In the genomic region with DNA sequence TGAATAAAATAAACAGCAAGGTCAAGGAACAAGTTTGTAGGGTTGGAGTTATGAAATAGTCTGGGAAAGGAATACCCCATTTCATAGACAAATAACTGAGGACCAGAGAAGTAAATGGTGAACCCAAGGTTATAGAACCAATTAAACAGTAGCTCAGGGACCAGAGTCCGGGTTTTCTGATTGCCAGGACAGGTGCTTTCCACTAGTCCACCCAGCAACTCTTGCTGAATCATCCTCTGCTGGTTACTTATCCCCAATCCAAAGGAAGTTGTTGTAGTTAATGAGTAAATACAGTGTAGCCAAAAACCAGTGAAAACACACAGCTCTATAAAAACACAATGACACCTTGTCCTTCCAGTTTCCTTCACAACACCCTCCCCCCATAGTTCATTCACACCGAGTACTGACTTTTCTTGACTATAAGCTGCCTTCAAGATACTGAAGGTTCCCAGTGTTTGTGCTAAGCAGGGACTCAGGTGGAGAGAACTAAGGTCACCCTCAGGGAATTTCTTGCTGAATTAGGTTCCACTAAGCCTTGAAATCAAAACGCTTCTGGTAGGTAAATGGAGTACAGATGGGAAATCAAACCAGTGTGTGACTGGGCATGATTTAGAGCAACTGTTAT, we compare ENCODE assay signal across 13 cellular contexts. TPM values are rescaled to one million over a fixed set of nuclear protein-coding genes. Genes with fewer than 3 reads are reported as not detected.
DNase-seq lines count a peak whose midpoint lies in the region; ATAC-seq and TF ChIP-seq lines count a peak whose summit lies in the region.
"Had no signal": no experiment of that assay in that cellular context is flagged by ENCODE, and none has a peak within 500 bp of the region (broad histone marks: within the 10 kb centered on the region; RNA-seq: fewer than 3 reads in every experiment).

No MANE protein-coding gene starts in this region.

- H3K4me1 Mint-ChIP-seq in activated CD4-positive, alpha-beta memory T cell treated with anti-CD3 and anti-CD28 coated beads, Interleukin-2, amount 10 ng/mL, durations not matched to agents 7 days and 5 days = no peaks in the 10 kb centered on the region

- DNase-seq in HK-2 (ENCODE audit: unreplicated experiment) (peak; percentile 43), right lobe of liver (no peak), Kasumi-1 (lab: John Stamatoyannopoulos, UW) (no peak), HEK293T (ENCODE audit: extremely low spot score) (no peak)
- DNase-seq in activated CD4-positive, alpha-beta memory T cell treated with anti-CD3 and anti-CD28 coated beads, Interleukin-2, amount 10 ng/mL, durations not matched to agents 7 days and 5 days = no peak
- DNase-seq: activated CD4-positive, CD25-positive, alpha-beta regulatory T cell treated with anti-CD3 and anti-CD28 coated beads, Interleukin-2, amount 50 U/mL, for 72 hours; NCI-H2081; trophoblast cell had no signal

- 38% methylated on average over 3 of the region's 3 CpGs for WGBS in right lobe of liver (ENCODE audit: insufficient coverage, low coverage, low lambda C conversion rate, missing lambda C conversion rate)

- H3K36me3 ChIP-seq in right lobe of liver = no peaks in the 10 kb centered on the region

- no peaks in the 10 kb centered on the region for H3K27me3 ChIP-seq in right lobe of liver

- TF ChIP-seq CTCF in right lobe of liver (IDR thresholded peaks at IDR 0.05) = no peak

- no peaks in the 10 kb centered on the region for H3K4me1 ChIP-seq in right lobe of liver

- intact Hi-C loops in right lobe of liver (cut with DNase I) = no loop called here

- no peak overlapping the region for H3K27ac Mint-ChIP-seq in activated CD4-positive, alpha-beta memory T cell treated with anti-CD3 and anti-CD28 coated beads, Interleukin-2, amount 10 ng/mL, durations not matched to agents 7 days and 5 days

- ATAC-seq in GM18858 (IDR thresholded peaks at IDR 0.05; ENCODE audit: unreplicated experiment) (peak; percentile 60), HG02588 (IDR thresholded peaks at IDR 0.05; ENCODE audit: unreplicated experiment) (peak; percentile 64), right lobe of liver (peak in 3 of 4 donors; percentile 36 to 95 (median 48)), GM21723 (IDR thresholded peaks at IDR 0.05; ENCODE audit: unreplicated experiment) (no peak)
- ATAC-seq: Right ventricle myocardium inferior had no signal

- no peak overlapping the region for H3K4me3 Mint-ChIP-seq in activated CD4-positive, alpha-beta memory T cell treated with anti-CD3 and anti-CD28 coated beads, Interleukin-2, amount 10 ng/mL, durations not matched to agents 7 days and 5 days

- CTCF ChIA-PET in activated CD4-positive, alpha-beta memory T cell treated with anti-CD3 and anti-CD28 coated beads, Interleukin-2, amount 10 ng/mL, durations not matched to agents 7 days and 5 days (lab: Charles Lee) = no interaction called here
- CTCF ChIA-PET in HEK293T (lab: Yijun Ruan, JAX) = no interaction called here

- no peak overlapping the region for H3K27ac ChIP-seq in right lobe of liver
- H3K27ac ChIP-seq: epithelial cell of prostate had no signal

- H3K9me3 ChIP-seq in right lobe of liver = no peaks in the 10 kb centered on the region

- H3K4me3 ChIP-seq in right lobe of liver = no peak overlapping the region

- POLR2A ChIA-PET in activated CD4-positive, alpha-beta memory T cell treated with anti-CD3 and anti-CD28 coated beads, Interleukin-2, amount 10 ng/mL, durations not matched to agents 7 days and 5 days (lab: Charles Lee) = no interaction called here
- POLR2A ChIA-PET in HEK293T (lab: Yijun Ruan, JAX) = no interaction called here

- H3K27me3 Mint-ChIP-seq in activated CD4-positive, alpha-beta memory T cell treated with anti-CD3 and anti-CD28 coated beads, Interleukin-2, amount 10 ng/mL, durations not matched to agents 7 days and 5 days = no peaks in the 10 kb centered on the region

- H3K36me3 Mint-ChIP-seq in activated CD4-positive, alpha-beta memory T cell treated with anti-CD3 and anti-CD28 coated beads, Interleukin-2, amount 10 ng/mL, durations not matched to agents 7 days and 5 days (ENCODE audit: low read depth) = no peaks in the 10 kb centered on the region

- H3K9me3 Mint-ChIP-seq in activated CD4-positive, alpha-beta memory T cell treated with anti-CD3 and anti-CD28 coated beads, Interleukin-2, amount 10 ng/mL, durations not matched to agents 7 days and 5 days = no peaks in the 10 kb centered on the region

- TF ChIP-seq POLR2A in right lobe of liver (IDR thresholded peaks at IDR 0.05) = no peak

TF ChIP-seq in HEK293T, 16 proteins besides CTCF, POLR2A, EP300 and RAD21:
- TF ChIP-seq FOXK2 (IDR thresholded peaks at IDR 0.05) (no peak), PKNOX1 (IDR thresholded peaks at IDR 0.05) (no peak), ZNF384 (IDR thresholded peaks at IDR 0.05) (no peak), L3MBTL2 (conservative IDR thresholded peaks at IDR 0.05) (no peak), ARNT (IDR thresholded peaks at IDR 0.05) (no peak), SP1 (IDR thresholded peaks at IDR 0.05) (no peak), TARDBP (IDR thresholded peaks at IDR 0.05) (no peak)

RNA-seq across cellular contexts. Expression of gene TINAG, which starts 0.7 kb away (rescaled TPM):
- total RNA-seq in right lobe of liver = not detected
- total RNA-seq in activated CD4-positive, alpha-beta memory T cell treated with anti-CD3 and anti-CD28 coated beads, Interleukin-2, amount 10 ng/mL, durations not matched to agents 7 days and 5 days = not detected
- total RNA-seq: Right ventricle myocardium inferior had no signal
